10 cellular contexts compared by ENCODE assay signal in the genomic region with DNA sequence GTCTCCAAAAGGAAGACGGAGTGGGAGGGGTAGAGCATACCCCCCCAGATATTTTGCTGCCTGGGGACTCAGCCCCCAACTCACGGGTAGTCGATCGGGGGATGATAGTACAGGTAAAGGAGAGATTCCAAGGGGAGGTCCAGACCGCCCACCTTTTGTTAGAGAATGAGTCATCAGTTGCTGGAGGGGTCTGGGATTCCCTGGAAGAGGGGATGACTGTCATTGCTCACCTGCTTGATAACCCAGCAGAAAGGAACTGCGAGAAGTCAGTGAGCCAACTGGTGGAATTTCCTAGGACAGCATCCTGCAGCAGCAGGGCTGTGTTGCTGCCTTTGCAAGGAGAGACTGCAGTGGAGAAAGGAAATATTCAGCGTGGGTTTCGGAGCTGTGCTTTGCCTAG.
DNase-seq lines count a peak whose midpoint lies in the region; ATAC-seq, FAIRE-seq and TF ChIP-seq lines count a peak whose summit lies in the region.
"Had no signal": no experiment of that assay in that cellular context is flagged by ENCODE, and none has a peak within 500 bp of the region (broad histone marks: within the 10 kb centered on the region; RNA-seq: fewer than 3 reads in every experiment).

No MANE protein-coding gene starts in this region.

- no peak overlapping the region for H3K23ac ChIP-seq in mesenchymal stem cell (ENCODE audit: low read length in 2 of 2)

- no peak for TF ChIP-seq CTCF in 22Rv1 (IDR thresholded peaks at IDR 0.05)
- TF ChIP-seq CTCF in body of pancreas (IDR thresholded peaks at IDR 0.05): no peak

- peaks cover 15% of the 10 kb centered on the region for H3K79me1 ChIP-seq in mesenchymal stem cell (replicated peaks; ENCODE audit: low read length, poor library complexity, severe bottlenecking)

- no peaks in the 10 kb centered on the region for H3K9me3 ChIP-seq in body of pancreas
- H3K9me3 ChIP-seq in mesenchymal stem cell (ENCODE audit: control insufficient read depth, low read length): no peaks in the 10 kb centered on the region
- H3K9me3 ChIP-seq: neutrophil had no signal

- H2BK12ac ChIP-seq in mesenchymal stem cell (ENCODE audit: low read length in 2 of 2): no peak overlapping the region

- no peak overlapping the region for H4K91ac ChIP-seq in mesenchymal stem cell (ENCODE audit: low read length)

- H2BK15ac ChIP-seq in mesenchymal stem cell (ENCODE audit: low read depth, poor library complexity, severe bottlenecking): no peak overlapping the region

- H3K27me3 ChIP-seq in body of pancreas (no peaks in the 10 kb centered on the region), mesenchymal stem cell (ENCODE audit: control insufficient read depth in 1 of 2, insufficient read depth in 1 of 2, low read length in 2 of 2) (no peaks in the 10 kb centered on the region)
- H3K27me3 ChIP-seq: neutrophil had no signal

- DNase-seq in GM19239 (ENCODE audit: insufficient read length, low spot score): no peak
- DNase-seq in body of pancreas: no peak
- DNase-seq in mesenchymal stem cell: peak; percentile 32
- no peak for DNase-seq in stimulated activated naive CD4-positive, alpha-beta T cell (lab: John Stamatoyannopoulos, UW)
- no peak for DNase-seq in NCI-H128 (lab: John Stamatoyannopoulos, UW; ENCODE audit: unreplicated experiment)
- no peak for DNase-seq in AML-193 (lab: John Stamatoyannopoulos, UW)
- DNase-seq: T-helper 9 cell had no signal

- peak; percentile 23 for FAIRE-seq in GM19239 (lab: Jason Lieb, UNC)

- H3K36me3 ChIP-seq in body of pancreas (replicated peaks in 1 of 2; ENCODE audit: insufficient read depth in 1 of 2, low read depth in 2 of 2) (no peaks in the 10 kb centered on the region), mesenchymal stem cell (ENCODE audit: control insufficient read depth in 1 of 2, insufficient read depth in 2 of 2, low read depth in 1 of 2, low read length in 2 of 2) (peaks cover 0 to 13% of the 10 kb centered on the region in 2 experiments)
- H3K36me3 ChIP-seq: neutrophil had no signal

- ATAC-seq in body of pancreas: no peak
- ATAC-seq in HG03378 (IDR thresholded peaks at IDR 0.05; ENCODE audit: unreplicated experiment): no peak

- H3K14ac ChIP-seq in mesenchymal stem cell (ENCODE audit: low read length in 2 of 2): no peak overlapping the region

- H3K4ac ChIP-seq in mesenchymal stem cell (ENCODE audit: low read depth in 1 of 2, low read length in 2 of 2): peak overlapping the region in 1 of 2 experiments; percentile 47

- no peak overlapping the region for H4K8ac ChIP-seq in mesenchymal stem cell (ENCODE audit: low read length)

- 75 to 90% methylated on average over 7 to 8 of the region's 8 CpGs for WGBS in body of pancreas, 2 donors
- WGBS in mesenchymal stem cell: 52% methylated on average over 8 of the region's 8 CpGs

- intact Hi-C loops in body of pancreas (cut with DNase I): no loop called here

- peak overlapping the region; percentile 86 for H3K9ac ChIP-seq in mesenchymal stem cell (ENCODE audit: low read length)

- H3K4me2 ChIP-seq in mesenchymal stem cell (ENCODE audit: low read length, poor library complexity, severe bottlenecking): peak overlapping the region; percentile 72

- no peak for TF ChIP-seq POLR2A in body of pancreas (IDR thresholded peaks at IDR 0.05)

- H3K4me1 ChIP-seq in body of pancreas (peaks cover 58% of the 10 kb centered on the region), mesenchymal stem cell (ENCODE audit: control insufficient read depth, insufficient read depth, low read depth, low read length) (peaks cover 20% of the 10 kb centered on the region)

- no peak overlapping the region for H2AFZ ChIP-seq in mesenchymal stem cell (ENCODE audit: low read depth, low read length)

- H3K4me3 ChIP-seq in body of pancreas (no peak overlapping the region), mesenchymal stem cell (ENCODE audit: insufficient read depth in 1 of 2, low read depth in 1 of 2, low read length in 2 of 2) (peak overlapping the region in 1 of 2 experiments; percentile 73)

- H3K27ac ChIP-seq in 22Rv1: peak overlapping the region; percentile 69
- peak overlapping the region in 3 of 4 donors; percentile 25 to 61 (median 46) for H3K27ac ChIP-seq in body of pancreas
- peak overlapping the region; percentile 62 for H3K27ac ChIP-seq in mesenchymal stem cell (ENCODE audit: low read length, poor library complexity, severe bottlenecking)
- H3K27ac ChIP-seq: neutrophil had no signal

- H3K18ac ChIP-seq in mesenchymal stem cell (ENCODE audit: low read depth in 1 of 2, low read length in 2 of 2): no peak overlapping the region

- no peak overlapping the region for H2BK5ac ChIP-seq in mesenchymal stem cell (ENCODE audit: low read depth, low read length, poor library complexity, severe bottlenecking)

- no peak overlapping the region for H2BK120ac ChIP-seq in mesenchymal stem cell (ENCODE audit: low read depth, low read length)

- H2AK5ac ChIP-seq in mesenchymal stem cell (ENCODE audit: low read length, severe bottlenecking): no peak overlapping the region
